ENCODE assay signal across 8 cellular contexts in genomic region chr3:133573629-133574194, GRCh38. TPM values are rescaled to one million over a fixed set of nuclear protein-coding genes. Genes with fewer than 3 reads are reported as not detected.
DNase-seq lines count a peak whose midpoint lies in the region; ATAC-seq, FAIRE-seq and TF ChIP-seq lines count a peak whose summit lies in the region.

Gene CDV3, plus strand, starts transcription at chr3:133573686. Its CDS starts 359 bp downstream, at chr3:133574045.

- intact Hi-C loops in stomach (cut with DNase I; ENCODE audit: low total_unique reads) = no loop called here

- peak within 1 kb of the TSS; percentile 81 to 98 (median 94) for H3K4me2 ChIP-seq in BLaER1 treated with 17β-estradiol and CSF1 and Interleukin-3, amounts not matched to agents 10 nM and 100 nM
- H3K4me2 ChIP-seq in keratinocyte (ENCODE audit: control insufficient read depth, extremely low read depth, insufficient read depth, low read depth, low read length) = peak within 1 kb of the TSS; percentile 98

- peaks cover 49% of the 10 kb centered on the region for H3K79me2 ChIP-seq in keratinocyte (ENCODE audit: control insufficient read depth, insufficient read depth, low read length)

- H3K4me3 ChIP-seq in BLaER1 treated with 17β-estradiol and CSF1 and Interleukin-3, amounts not matched to agents 10 nM and 100 nM = peak within 1 kb of the TSS; percentile 71 to 96 (median 86)
- H3K4me3 ChIP-seq in astrocyte of the spinal cord (ENCODE audit: low read depth, low read length) (peak within 1 kb of the TSS; percentile 73), keratinocyte (ENCODE audit: control insufficient read depth in 2 of 3, extremely low read depth in 1 of 3, insufficient read depth in 2 of 3, low read depth in 1 of 3, low read length in 3 of 3) (peak within 1 kb of the TSS; percentile 80 to 92 (median 84)), stomach (peak within 1 kb of the TSS; percentile 66 to 80 (median 70))

- peaks cover 49 to 74% (median 69%) of the 10 kb centered on the region in 10 experiments for H3K4me1 ChIP-seq in BLaER1 treated with 17β-estradiol and CSF1 and Interleukin-3, amounts not matched to agents 10 nM and 100 nM
- H3K4me1 ChIP-seq in keratinocyte (ENCODE audit: control insufficient read depth, extremely low read depth, insufficient read depth, low read length) = peaks cover 62% of the 10 kb centered on the region
- peaks cover 33 to 81% (median 44%) of the 10 kb centered on the region in 4 donors for H3K4me1 ChIP-seq in stomach

- TF ChIP-seq POLR2A in stomach (IDR thresholded peaks at IDR 0.05) = peak in 1 of 4 donors; percentile 57

- in situ Hi-C loops in astrocyte of the spinal cord (cut with HindIII; ENCODE audit: low sequenced_read_pairs) = no loop called here

- no peaks in the 10 kb centered on the region for H3K9me3 ChIP-seq in BLaER1 treated with 17β-estradiol and CSF1 and Interleukin-3, amounts not matched to agents 10 nM and 100 nM (replicated peaks in 1 of 11)
- H3K9me3 ChIP-seq in keratinocyte (ENCODE audit: control insufficient read depth, low read depth, low read length) = no peaks in the 10 kb centered on the region
- no peaks in the 10 kb centered on the region for H3K9me3 ChIP-seq in stomach

- peak within 1 kb of the TSS; percentile 97 to 99 (median 98) for H3K9ac ChIP-seq in BLaER1 treated with 17β-estradiol and CSF1 and Interleukin-3, amounts not matched to agents 10 nM and 100 nM
- H3K9ac ChIP-seq in keratinocyte (ENCODE audit: control insufficient read depth, extremely low read depth, insufficient read depth, low read length) = peak within 1 kb of the TSS; percentile 85

- H3K27me3 ChIP-seq in BLaER1 treated with 17β-estradiol and CSF1 and Interleukin-3, amounts not matched to agents 10 nM and 100 nM = no peaks in the 10 kb centered on the region
- H3K27me3 ChIP-seq in keratinocyte (ENCODE audit: control insufficient read depth, extremely low read depth, insufficient read depth, low read length) = no peaks in the 10 kb centered on the region
- H3K27me3 ChIP-seq in stomach = no peaks in the 10 kb centered on the region

- TF ChIP-seq CTCF in astrocyte of the spinal cord (IDR thresholded peaks at IDR 0.05; ENCODE audit: low read depth, low read length) (no peak), keratinocyte (optimal IDR thresholded peaks at IDR 0.05 in 1 of 3, IDR thresholded peaks at IDR 0.05 in 1 of 3, conservative IDR thresholded peaks at IDR 0.05 in 1 of 3; ENCODE audit: extremely low read depth in 1 of 3, insufficient read depth in 2 of 3, low read length in 3 of 3) (no peak), stomach (IDR thresholded peaks at IDR 0.05) (no peak)

- peaks cover 35 to 40% (median 39%) of the 10 kb centered on the region in 11 experiments for H3K36me3 ChIP-seq in BLaER1 treated with 17β-estradiol and CSF1 and Interleukin-3, amounts not matched to agents 10 nM and 100 nM
- H3K36me3 ChIP-seq in keratinocyte (ENCODE audit: control insufficient read depth in 2 of 2, extremely low read depth in 1 of 2, insufficient read depth in 2 of 2, low read length in 2 of 2) (peaks cover 5 to 31% of the 10 kb centered on the region in 2 experiments), stomach (peaks cover 0 to 33% (median 28%) of the 10 kb centered on the region in 4 donors)

- dilution Hi-C loops in keratinocyte (cut with MboI; ENCODE audit: extremely low pct_ligation_motif_present, low sequenced_read_pairs) = no loop called here

- peak within 1 kb of the TSS; percentile 97 to 99 (median 98) for H3K27ac ChIP-seq in BLaER1 treated with 17β-estradiol and CSF1 and Interleukin-3, amounts not matched to agents 10 nM and 100 nM
- H3K27ac ChIP-seq in keratinocyte (ENCODE audit: control insufficient read depth, insufficient read depth, low read length) (peak within 1 kb of the TSS; percentile 89), stomach (peak within 1 kb of the TSS; percentile 91 to 99 (median 97))

- peak within 1 kb of the TSS; percentile 73 for H2AFZ ChIP-seq in keratinocyte (ENCODE audit: control insufficient read depth, low read length)

- FAIRE-seq in keratinocyte (lab: Jason Lieb, UNC) (no peak), HTR-8/SVneo (lab: Jason Lieb, UNC) (no peak)

- TF ChIP-seq EP300 in stomach (IDR thresholded peaks at IDR 0.05) = no peak

- DNase-seq in astrocyte of the spinal cord (ENCODE audit: low read depth, low spot score) = no peak
- no peak for DNase-seq in keratinocyte (ENCODE audit: low read depth, low spot score)
- DNase-seq in stomach = no peak
- no peak for DNase-seq in HTR-8/SVneo (ENCODE audit: insufficient read length, low spot score)
- DNase-seq in stimulated activated CD4-positive, alpha-beta T cell treated with anti-CD3 and anti-CD28 coated beads, Interleukin-12 subunit alpha, Interleukin-12 subunit beta, amount 100 ng/mL, for 4 hours = no peak

- 0 to 1% (median 1%) methylated on average over 11 to 81 of the region's 81 CpGs for WGBS in stomach, 5 donors

- H4K20me1 ChIP-seq in BLaER1 treated with 17β-estradiol and CSF1 and Interleukin-3, amounts not matched to agents 10 nM and 100 nM = peaks cover 41 to 48% (median 46%) of the 10 kb centered on the region in 11 experiments
- peaks cover 24% of the 10 kb centered on the region for H4K20me1 ChIP-seq in keratinocyte (ENCODE audit: control insufficient read depth, extremely low read depth, insufficient read depth, low read length)

- ATAC-seq in GM19467 (IDR thresholded peaks at IDR 0.05; ENCODE audit: unreplicated experiment) = peak; percentile 22
- peak; percentile 28 for ATAC-seq in HG03521 (IDR thresholded peaks at IDR 0.05; ENCODE audit: unreplicated experiment)

- H3K9me1 ChIP-seq in keratinocyte (ENCODE audit: control insufficient read depth, extremely low read depth, insufficient read depth, low read length) = no peaks in the 10 kb centered on the region

RNA-seq across cellular contexts. Expression of gene CDV3, which starts in this region (rescaled TPM):
- 86.2 to 150 TPM (median 122 TPM) in 3 replicates for polyA plus RNA-seq in keratinocyte
- 73.5 TPM for polyA plus RNA-seq in keratinocyte (2011; ENCODE audit: low read depth)
- polyA plus RNA-seq in keratinocyte (2011; cell fraction: cytosol; rRNA removed) = 88.1 and 174 TPM in 2 replicates
- polyA plus RNA-seq in keratinocyte (2011; cell fraction: nucleus; rRNA removed) = 76.3 and 95.7 TPM in 2 replicates
- 107 and 169 TPM in 2 replicates for polyA plus RNA-seq in keratinocyte (2012; ENCODE audit: low replicate concordance)
- polyA minus RNA-seq in keratinocyte = 43.6 to 107 TPM (median 47.8 TPM) in 3 replicates
- polyA minus RNA-seq in keratinocyte (2011; cell fraction: cytosol; rRNA and poly(A)+ RNA removed) = 90.7 TPM
- polyA minus RNA-seq in keratinocyte (2011; cell fraction: nucleus; rRNA and poly(A)+ RNA removed) = 37.7 and 62.8 TPM in 2 replicates
- total RNA-seq in stomach = 100 to 1,000 TPM in 2 of 5 donors, 10 to 100 TPM in 3; 40.3 to 160 (median 65.2) TPM
- 10 to 100 TPM; 46.2 to 92.0 (median 72.0) TPM for polyA plus RNA-seq in stomach
